12 cellular contexts compared by ENCODE assay signal in the genomic region with DNA sequence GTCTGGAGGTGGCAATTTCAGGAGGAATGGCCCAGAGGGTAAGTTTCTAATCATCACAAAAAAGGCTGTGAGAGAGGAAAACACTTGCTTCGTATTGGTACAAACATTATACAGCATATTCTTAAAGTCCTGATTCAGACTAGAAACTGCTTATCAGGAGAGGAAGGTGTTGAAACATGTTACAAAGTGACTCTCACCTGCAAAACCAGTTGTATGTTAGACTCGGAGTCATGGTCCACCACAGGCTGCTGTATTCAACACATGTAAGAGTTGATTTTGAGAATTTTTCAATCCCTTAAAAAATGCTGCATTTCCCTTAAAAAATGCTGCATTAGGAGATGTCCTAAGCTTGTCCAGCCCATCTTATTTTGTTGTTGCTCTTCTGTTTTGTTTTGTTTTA.
A peak's percentile ranks its signal among the peaks of the same experiment; 100 is the strongest.
DNase-seq lines count a peak whose midpoint lies in the region; ATAC-seq and TF ChIP-seq lines count a peak whose summit lies in the region.
"Had no signal": no experiment of that assay in that cellular context is flagged by ENCODE, and none has a peak within 500 bp of the region (broad histone marks: within the 10 kb centered on the region; RNA-seq: fewer than 3 reads in every experiment).

No MANE protein-coding gene starts in this region.

- H3K4me3 ChIP-seq in heart left ventricle (no peak overlapping the region), right cardiac atrium (ENCODE audit: low read length) (no peak overlapping the region), ascending aorta (no peak overlapping the region), muscle layer of colon (ENCODE audit: low read depth in 1 of 2, low read length in 2 of 2) (no peak overlapping the region), upper lobe of right lung (no peak overlapping the region)

- H3K36me3 ChIP-seq in heart left ventricle (peaks cover 0 to 4% (median 0%) of the 10 kb centered on the region in 9 donors), ascending aorta (no peaks in the 10 kb centered on the region), muscle layer of colon (ENCODE audit: insufficient read depth, low read length) (no peaks in the 10 kb centered on the region), upper lobe of right lung (no peaks in the 10 kb centered on the region)

- intact Hi-C loops in heart left ventricle (cut with DNase I), result loop anchor here in 2 of 10 donors (5.0 kb wide), 1 partner anchor 61 kb away; a partner anchor contains a TSS
- intact Hi-C loops in right cardiac atrium (cut with DNase I), result no loop called here
- intact Hi-C loops in ascending aorta (cut with DNase I), result no loop called here
- intact Hi-C loops in upper lobe of right lung (cut with DNase I), result no loop called here

- TF ChIP-seq CTCF in heart left ventricle (IDR thresholded peaks at IDR 0.05) (no peak), ascending aorta (IDR thresholded peaks at IDR 0.05) (no peak), upper lobe of right lung (IDR thresholded peaks at IDR 0.05) (no peak)

- no peak for TF ChIP-seq POLR2A in heart left ventricle (IDR thresholded peaks at IDR 0.05)

- no peaks in the 10 kb centered on the region for H3K27me3 ChIP-seq in heart left ventricle
- H3K27me3 ChIP-seq in right cardiac atrium (ENCODE audit: control insufficient read depth, insufficient read depth), result no peaks in the 10 kb centered on the region
- H3K27me3 ChIP-seq in ascending aorta, result no peaks in the 10 kb centered on the region
- no peaks in the 10 kb centered on the region for H3K27me3 ChIP-seq in muscle layer of colon (ENCODE audit: control insufficient read depth in 1 of 2, insufficient read depth in 2 of 2, low read length in 2 of 2)
- no peaks in the 10 kb centered on the region for H3K27me3 ChIP-seq in upper lobe of right lung

- peaks cover 0 to 94% (median 48%) of the 10 kb centered on the region in 12 donors for H3K4me1 ChIP-seq in heart left ventricle
- peaks cover 7% of the 10 kb centered on the region for H3K4me1 ChIP-seq in right cardiac atrium (ENCODE audit: control insufficient read depth, insufficient read depth, low read length)
- H3K4me1 ChIP-seq in ascending aorta, result peaks cover 8 to 44% of the 10 kb centered on the region in 2 donors
- peaks cover 24% of the 10 kb centered on the region for H3K4me1 ChIP-seq in muscle layer of colon (ENCODE audit: insufficient read depth, low read length)
- H3K4me1 ChIP-seq in upper lobe of right lung, result peaks cover 78% of the 10 kb centered on the region

- no peak overlapping the region for H3K9ac ChIP-seq in muscle layer of colon (ENCODE audit: low read length)

- WGBS in heart left ventricle, 4 donors, result 57 to 67% (median 63%) methylated on average over 2 of the region's 2 CpGs
- WGBS in right cardiac atrium, result 66% methylated on average over 2 of the region's 2 CpGs

- no peaks in the 10 kb centered on the region for H3K9me3 ChIP-seq in heart left ventricle
- no peaks in the 10 kb centered on the region for H3K9me3 ChIP-seq in right cardiac atrium (ENCODE audit: control insufficient read depth, low read length)
- H3K9me3 ChIP-seq in ascending aorta, result no peaks in the 10 kb centered on the region
- H3K9me3 ChIP-seq in muscle layer of colon (ENCODE audit: low read length), result no peaks in the 10 kb centered on the region
- no peaks in the 10 kb centered on the region for H3K9me3 ChIP-seq in upper lobe of right lung

- DNase-seq in heart left ventricle, result no peak
- DNase-seq in right cardiac atrium, result no peak
- DNase-seq in ascending aorta (ENCODE audit: low spot score in 2 of 2), result no peak
- DNase-seq in upper lobe of right lung, result no peak
- DNase-seq in COLO829 (ENCODE audit: low spot score), result no peak
- DNase-seq in NCI-H82 treated with DMSO at 0.1 percent for 48 hours (lab: John Stamatoyannopoulos, UW; ENCODE audit: unreplicated experiment), result no peak
- DNase-seq in NCI-H1436 treated with DMSO at 0.1 percent for 48 hours (lab: John Stamatoyannopoulos, UW), result no peak
- DNase-seq: activated CD4-positive, alpha-beta T cell treated with anti-CD3 and anti-CD28 coated beads, Interleukin-2, amount 50 U/mL, for 1 hour; NCI-H187 treated with DMSO at 0.1 percent for 48 hours; nucleus accumbens; RPMI8226 had no signal

- H3K27ac ChIP-seq in heart left ventricle (peak overlapping the region in 8 of 12 donors; percentile 22 to 78 (median 60)), right cardiac atrium (ENCODE audit: low read length) (no peak overlapping the region), ascending aorta (peak overlapping the region; percentile 68), muscle layer of colon (ENCODE audit: low read depth, low read length) (peak overlapping the region; percentile 24), upper lobe of right lung (peak overlapping the region; percentile 44)

- no peak for ATAC-seq in heart left ventricle
- ATAC-seq in right cardiac atrium, result no peak
- ATAC-seq in upper lobe of right lung, result no peak
